Comparison of ENCODE assay signal across 8 cellular contexts in the genomic region with DNA sequence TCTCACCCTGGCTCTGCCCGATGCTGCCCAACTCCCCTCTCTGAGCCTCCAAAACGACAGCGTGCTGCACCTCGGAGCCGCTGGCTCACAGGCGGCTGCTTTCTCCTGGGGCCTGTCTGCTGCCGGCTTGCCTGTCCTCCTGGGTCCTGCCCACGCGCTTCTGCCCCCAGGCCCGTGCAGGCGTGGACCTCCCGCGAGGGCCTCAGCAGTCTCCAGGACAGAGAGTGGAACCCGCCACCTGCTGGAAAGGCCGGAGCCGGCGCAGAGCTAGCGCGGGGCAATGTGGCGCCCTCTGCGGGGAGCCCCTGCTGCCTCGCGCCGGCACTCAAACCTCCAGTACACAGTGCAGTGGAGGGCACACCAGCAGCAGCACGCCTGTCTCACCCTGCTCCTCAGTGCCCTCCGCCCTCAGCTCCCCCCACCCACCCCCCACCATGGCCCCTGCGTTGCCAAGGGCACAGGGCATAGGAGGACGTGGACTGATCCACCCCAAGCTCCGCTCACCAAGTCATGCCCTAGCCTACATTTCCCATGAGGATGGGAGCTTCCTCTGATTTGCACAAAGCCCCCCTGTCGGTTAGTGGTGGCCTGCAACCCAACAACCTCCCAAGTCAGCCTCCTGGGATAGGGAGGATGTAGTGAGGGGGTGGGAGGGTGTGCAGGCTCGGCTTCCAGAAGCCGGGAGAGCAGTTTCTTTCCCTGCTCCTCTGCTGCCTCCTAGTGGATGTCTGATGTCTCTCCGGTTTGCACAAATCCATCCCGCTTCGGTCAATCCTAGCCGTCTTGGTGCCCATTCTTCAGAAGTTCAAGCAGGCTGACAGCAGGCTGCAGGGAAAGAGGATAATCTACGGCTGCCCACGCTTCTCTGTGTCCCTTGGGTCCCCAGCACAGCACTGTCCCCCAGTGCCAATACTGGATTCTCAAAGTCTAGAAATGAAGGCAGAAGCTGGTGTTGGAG. TPM values are rescaled to one million over a fixed set of nuclear protein-coding genes. Genes with fewer than 3 reads are reported as not detected.
DNase-seq lines count a peak whose midpoint lies in the region; ATAC-seq, FAIRE-seq and TF ChIP-seq lines count a peak whose summit lies in the region.

No MANE protein-coding gene starts in this region.

- ATAC-seq in lower lobe of right lung, result peak; percentile 89 to 90
- ATAC-seq in GM19455 (IDR thresholded peaks at IDR 0.05; ENCODE audit: unreplicated experiment), result no peak

- no peaks in the 10 kb centered on the region for H3K9me3 ChIP-seq in lower lobe of right lung

- no peaks in the 10 kb centered on the region for H3K36me3 ChIP-seq in lower lobe of right lung

- peaks cover 8% of the 10 kb centered on the region for H3K27me3 ChIP-seq in lower lobe of right lung (ENCODE audit: low read depth)

- intact Hi-C loops in lower lobe of right lung (cut with DNase I), result loop anchor here (5.0 to 10.0 kb wide), 2 partner anchors 105 to 297 kb away; no protein-coding TSS in a partner anchor

- peak overlapping the region; percentile 38 for H3K4me3 ChIP-seq in lower lobe of right lung

- peak; percentile 88 for DNase-seq in EL
- DNase-seq in HTR-8/SVneo (ENCODE audit: insufficient read length, low spot score), result peak; percentile 82
- peak; percentile 72 to 76 for DNase-seq in NOMO-1 (lab: John Stamatoyannopoulos, UW; ENCODE audit: unreplicated experiment in 2 of 2)
- peak; percentile 87 for DNase-seq in activated CD8-positive, alpha-beta memory T cell treated with anti-CD3 and anti-CD28 coated beads for 24 hours
- peak; percentile 38 for DNase-seq in effector CD4-positive, alpha-beta T cell
- DNase-seq in lower lobe of right lung, result peak; percentile 80
- peak in 2 of 3 experiments; percentile 44 to 52 for DNase-seq in stimulated activated CD4-positive, alpha-beta T cell treated with anti-CD3 and anti-CD28 coated beads, TNF-alpha, amount 100 ng/mL, for 4 hours (ENCODE audit: low read depth in 3 of 3)

- no peak for FAIRE-seq in HTR-8/SVneo (lab: Jason Lieb, UNC)

- peak; percentile 62 for TF ChIP-seq CTCF in lower lobe of right lung (IDR thresholded peaks at IDR 0.05)

- H3K27ac ChIP-seq in lower lobe of right lung, result no peak overlapping the region

- peaks cover 22% of the 10 kb centered on the region for H3K4me1 ChIP-seq in lower lobe of right lung

RNA-seq across cellular contexts. Expression of a gene that starts 25.2 kb away (rescaled TPM):
- total RNA-seq in lower lobe of right lung, result 139 TPM

RNA-seq across cellular contexts. Expression of a gene that starts 30.9 kb away (rescaled TPM):
- not detected for total RNA-seq in lower lobe of right lung

RNA-seq across cellular contexts. Expression of a gene that starts 45.6 kb away (rescaled TPM):
- 3.9 TPM for total RNA-seq in lower lobe of right lung

Comparison
In these comparisons a context has a peak if more than half of its experiments do, and no peak if none do; other contexts are left out.
1. DNase-seq: peak in every context shown above with its lines; median percentile 88 in EL; 87 in activated CD8-positive, alpha-beta memory T cell treated with anti-CD3 and anti-CD28 coated beads for 24 hours; 82 in HTR-8/SVneo; 80 in lower lobe of right lung; 74 in NOMO-1; 48 in stimulated activated CD4-positive, alpha-beta T cell treated with anti-CD3 and anti-CD28 coated beads, TNF-alpha, amount 100 ng/mL, for 4 hours; 38 in effector CD4-positive, alpha-beta T cell.